Comparison of ENCODE assay signal across 17 cellular contexts in the genomic region with DNA sequence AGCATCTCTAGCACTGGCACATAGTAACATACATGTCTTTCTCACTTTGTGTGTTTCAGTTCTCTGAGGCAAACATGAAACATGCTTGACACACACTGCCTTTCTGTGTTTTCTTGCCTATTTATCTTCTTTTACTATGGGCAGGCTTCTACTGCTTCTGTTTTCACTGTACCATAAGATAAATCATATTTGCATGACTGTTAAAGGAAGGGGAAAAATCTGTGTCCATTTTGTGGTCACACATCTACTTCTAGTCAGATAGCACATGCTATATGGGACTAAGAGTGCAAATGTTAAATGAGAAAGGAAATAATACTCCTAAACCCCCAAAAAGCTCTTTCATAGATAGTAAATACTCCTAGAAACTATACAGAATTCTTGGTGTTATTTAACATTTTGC.
DNase-seq lines count a peak whose midpoint lies in the region; ATAC-seq and TF ChIP-seq lines count a peak whose summit lies in the region.
"Had no signal": no experiment of that assay in that cellular context is flagged by ENCODE, and none has a peak within 500 bp of the region (broad histone marks: within the 10 kb centered on the region; RNA-seq: fewer than 3 reads in every experiment).

No MANE protein-coding gene starts in this region.

- H3K79me2 ChIP-seq in Karpas-422 (ENCODE audit: low read length) = no peaks in the 10 kb centered on the region

- H3K9ac ChIP-seq in Karpas-422 (ENCODE audit: low read length) = no peak overlapping the region

- no peak overlapping the region for H3K4me2 ChIP-seq in Karpas-422 (ENCODE audit: low read depth, low read length, poor library complexity, severe bottlenecking)

- CTCF ChIA-PET in activated naive CD4-positive, alpha-beta T cell treated with anti-CD3 and anti-CD28 coated beads for 36 hours (lab: Charles Lee) = no interaction called here

- peak overlapping the region in 3 of 5 experiments; percentile 1 to 54 (median 35) for H3K27ac Mint-ChIP-seq in brain
- H3K27ac Mint-ChIP-seq in activated naive CD4-positive, alpha-beta T cell treated with anti-CD3 and anti-CD28 coated beads for 36 hours = no peak overlapping the region
- H3K27ac Mint-ChIP-seq: CD4-positive, CD25-positive, alpha-beta regulatory T cell; H9; T-helper 17 cell had no signal

- no peak overlapping the region for H3K4me3 Mint-ChIP-seq in brain
- H3K4me3 Mint-ChIP-seq in activated naive CD4-positive, alpha-beta T cell treated with anti-CD3 and anti-CD28 coated beads for 36 hours = no peak overlapping the region
- H3K4me3 Mint-ChIP-seq: CD4-positive, CD25-positive, alpha-beta regulatory T cell; H9; T-helper 17 cell had no signal

- H3K4me1 ChIP-seq in Karpas-422 (ENCODE audit: low read length) = no peaks in the 10 kb centered on the region

- peaks cover 40% of the 10 kb centered on the region for H3K4me1 Mint-ChIP-seq in brain
- peaks cover 13% of the 10 kb centered on the region for H3K4me1 Mint-ChIP-seq in activated naive CD4-positive, alpha-beta T cell treated with anti-CD3 and anti-CD28 coated beads for 36 hours (ENCODE audit: low read depth)

- no peak overlapping the region for H2AFZ ChIP-seq in Karpas-422 (ENCODE audit: low read length)

- no peaks in the 10 kb centered on the region for H3K27me3 Mint-ChIP-seq in brain
- no peaks in the 10 kb centered on the region for H3K27me3 Mint-ChIP-seq in activated naive CD4-positive, alpha-beta T cell treated with anti-CD3 and anti-CD28 coated beads for 36 hours (ENCODE audit: low read depth)
- H3K27me3 Mint-ChIP-seq: CD4-positive, CD25-positive, alpha-beta regulatory T cell; T-helper 17 cell had no signal

- H3K36me3 ChIP-seq in Karpas-422 (ENCODE audit: insufficient read depth, low read length) = no peaks in the 10 kb centered on the region

- H3K27me3 ChIP-seq in Karpas-422 (ENCODE audit: low read length) = no peaks in the 10 kb centered on the region

- no peaks in the 10 kb centered on the region for H3K36me3 Mint-ChIP-seq in brain
- peaks cover 2% of the 10 kb centered on the region for H3K36me3 Mint-ChIP-seq in activated naive CD4-positive, alpha-beta T cell treated with anti-CD3 and anti-CD28 coated beads for 36 hours (ENCODE audit: low read depth)

- no peaks in the 10 kb centered on the region for H3K9me2 ChIP-seq in Karpas-422 (replicated peaks; ENCODE audit: insufficient read depth, low read length)

- intact Hi-C loops in activated naive CD4-positive, alpha-beta T cell treated with anti-CD3 and anti-CD28 coated beads for 36 hours (cut with micrococcal nuclease) = no loop called here

- H4K20me1 ChIP-seq in Karpas-422 (ENCODE audit: insufficient read depth, low read depth, low read length) = no peaks in the 10 kb centered on the region

- DNase-seq in NCI-H446 (lab: John Stamatoyannopoulos, UW) (no peak), Karpas-422 (no peak)
- no peak for DNase-seq in activated naive CD4-positive, alpha-beta T cell treated with anti-CD3 and anti-CD28 coated beads for 36 hours
- DNase-seq: CD4-positive, CD25-positive, alpha-beta regulatory T cell; DND-41; GDM1; H9; Kasumi-1; NCI-H1417 treated with DMSO at 0.1 percent for 48 hours; NCI-H2029 treated with DMSO at 0.1 percent for 48 hours; NCI-H524; SHP77 treated with DMSO at 0.1 percent for 48 hours; T-helper 17 cell had no signal

- no peaks in the 10 kb centered on the region for H3K9me3 ChIP-seq in Karpas-422 (ENCODE audit: low read length)

- H3K27ac ChIP-seq in Karpas-422 (ENCODE audit: low read length) = no peak overlapping the region

- no peak for TF ChIP-seq CTCF in brain (conservative IDR thresholded peaks at IDR 0.05)

- H3K9me3 Mint-ChIP-seq in brain = no peaks in the 10 kb centered on the region
- H3K9me3 Mint-ChIP-seq in activated naive CD4-positive, alpha-beta T cell treated with anti-CD3 and anti-CD28 coated beads for 36 hours = no peaks in the 10 kb centered on the region
- H3K9me3 Mint-ChIP-seq: CD4-positive, CD25-positive, alpha-beta regulatory T cell; H9 had no signal

- no peak overlapping the region for H3K4me3 ChIP-seq in Karpas-422 (ENCODE audit: low read length)

- ATAC-seq in GM18499 (IDR thresholded peaks at IDR 0.05; ENCODE audit: insufficient read depth, unreplicated experiment) = peak; percentile 44
- ATAC-seq in GM21737 (IDR thresholded peaks at IDR 0.05; ENCODE audit: unreplicated experiment) = peak; percentile 52
- peak; percentile 33 for ATAC-seq in HG03342 (IDR thresholded peaks at IDR 0.05; ENCODE audit: unreplicated experiment)
- ATAC-seq: T-helper 17 cell had no signal
